Comparison of ENCODE assay signal across 25 cellular contexts in the genomic region with DNA sequence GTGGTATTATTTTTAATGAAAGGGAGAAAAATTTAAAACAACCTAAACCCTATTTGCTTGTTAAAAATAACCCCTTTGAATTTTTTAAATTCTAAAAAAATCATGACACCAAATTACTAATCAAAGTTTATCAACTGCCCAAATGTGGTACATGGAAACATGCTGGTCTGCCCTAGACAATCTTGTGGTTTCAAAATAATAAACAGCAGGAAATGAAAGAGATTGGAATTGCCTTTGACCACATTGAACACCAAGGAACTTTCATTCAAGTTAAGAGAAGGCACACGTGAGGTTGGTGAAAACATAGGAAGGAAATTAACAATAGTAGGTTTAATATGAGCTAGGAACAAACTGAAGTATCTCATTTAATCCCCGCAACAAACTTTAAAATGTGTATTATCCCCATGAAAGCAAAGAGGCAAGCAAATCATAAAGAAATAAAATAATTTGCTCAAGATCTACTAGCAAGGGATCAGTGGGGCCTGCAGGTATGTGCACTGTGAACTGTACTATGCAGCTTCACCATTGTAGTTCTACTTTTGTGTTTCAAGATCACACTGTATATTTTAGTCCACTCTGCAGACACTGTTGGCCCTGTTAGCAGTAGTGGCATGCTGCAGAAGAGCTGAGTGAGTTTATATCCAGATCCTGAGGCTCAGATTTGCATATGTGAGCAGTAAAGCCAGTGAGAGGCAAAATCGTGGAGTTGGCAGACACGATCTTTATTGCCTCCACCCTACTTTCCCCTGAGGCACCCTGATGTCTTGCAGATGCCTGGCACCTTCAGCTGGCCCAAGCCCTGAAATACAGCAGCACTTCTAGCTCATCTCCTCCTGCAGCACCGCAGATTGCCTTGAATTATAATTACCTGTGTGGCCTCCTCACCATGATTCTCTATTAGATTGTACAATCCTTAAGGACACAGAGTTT.
A peak's percentile ranks its signal among the peaks of the same experiment; 100 is the strongest.
DNase-seq lines count a peak whose midpoint lies in the region; ATAC-seq, FAIRE-seq and TF ChIP-seq lines count a peak whose summit lies in the region.
"Had no signal": no experiment of that assay in that cellular context is flagged by ENCODE, and none has a peak within 500 bp of the region (broad histone marks: within the 10 kb centered on the region; RNA-seq: fewer than 3 reads in every experiment).

No MANE protein-coding gene starts in this region.

- no peak overlapping the region for H3K4me3 Mint-ChIP-seq in astrocyte (ENCODE audit: unreplicated experiment)
- H3K4me3 Mint-ChIP-seq: activated CD8-positive, alpha-beta T cell treated with anti-CD3 and anti-CD28 coated beads for 36 hours; activated naive CD8-positive, alpha-beta T cell; neural progenitor cell had no signal

- H3K79me2 ChIP-seq in astrocyte (ENCODE audit: insufficient read depth, low read length), result no peaks in the 10 kb centered on the region

- peaks cover 7% of the 10 kb centered on the region for H3K4me1 Mint-ChIP-seq in astrocyte (ENCODE audit: low read depth, unreplicated experiment)
- H3K4me1 Mint-ChIP-seq: neural progenitor cell had no signal

- H3K27me3 Mint-ChIP-seq in astrocyte (ENCODE audit: low read depth, unreplicated experiment), result no peaks in the 10 kb centered on the region
- H3K27me3 Mint-ChIP-seq: activated CD8-positive, alpha-beta T cell treated with anti-CD3 and anti-CD28 coated beads for 36 hours had no signal

- DNase-seq in Right ventricle myocardium superior (no peak), right atrium auricular region (ENCODE audit: low spot score) (no peak), astrocyte (ENCODE audit: low read depth) (peak; percentile 56), left ventricle myocardium superior (no peak), SJCRH30 (no peak), SW480 (ENCODE audit: low spot score) (no peak)
- DNase-seq: activated CD8-positive, alpha-beta T cell treated with anti-CD3 and anti-CD28 coated beads for 36 hours; body of pancreas; DMS79 treated with DMSO at 0.1 percent for 48 hours; effector CD4-positive, alpha-beta T cell; gastrocnemius medialis; HCEC 1CT; hypothalamus; NCI-H1417 treated with DMSO at 0.1 percent for 48 hours; NK-92 treated with Interleukin-12 subunit alpha and Interleukin-12 subunit beta, amount 100 ng/mL, for 24 hours; sigmoid colon; stimulated activated CD8-positive, alpha-beta memory T cell treated with anti-CD3 and anti-CD28 coated beads, Interleukin-4, amount 100 ng/mL, for 48 hours; trophoblast cell had no signal

- FAIRE-seq in astrocyte (lab: Jason Lieb, UNC), result peak; percentile 39
- FAIRE-seq: TTC549 had no signal

- H2AFZ ChIP-seq in astrocyte (ENCODE audit: low read depth, low read length), result no peak overlapping the region
- H2AFZ ChIP-seq: neural progenitor cell had no signal

- H3K9ac ChIP-seq in astrocyte (ENCODE audit: low read length), result no peak overlapping the region
- H3K9ac ChIP-seq: neural progenitor cell had no signal

- no peak overlapping the region for H3K27ac Mint-ChIP-seq in astrocyte (ENCODE audit: unreplicated experiment)
- H3K27ac Mint-ChIP-seq: activated CD8-positive, alpha-beta T cell treated with anti-CD3 and anti-CD28 coated beads for 36 hours; activated naive CD8-positive, alpha-beta T cell; neural progenitor cell had no signal

- H3K36me3 ChIP-seq in right atrium auricular region, result no peaks in the 10 kb centered on the region
- no peaks in the 10 kb centered on the region for H3K36me3 ChIP-seq in astrocyte (ENCODE audit: insufficient read depth, low read length)
- H3K36me3 ChIP-seq in SJCRH30, result no peaks in the 10 kb centered on the region
- H3K36me3 ChIP-seq: gastrocnemius medialis, neural progenitor cell, sigmoid colon had no signal

- H3K9me3 Mint-ChIP-seq in astrocyte (ENCODE audit: unreplicated experiment), result peaks cover 2% of the 10 kb centered on the region
- H3K9me3 Mint-ChIP-seq: activated CD8-positive, alpha-beta T cell treated with anti-CD3 and anti-CD28 coated beads for 36 hours; neural progenitor cell had no signal

- H3K9me3 ChIP-seq in right atrium auricular region (no peaks in the 10 kb centered on the region), astrocyte (ENCODE audit: insufficient read depth, low read depth, low read length) (no peaks in the 10 kb centered on the region), SJCRH30 (replicated peaks) (no peaks in the 10 kb centered on the region)
- H3K9me3 ChIP-seq: body of pancreas, gastrocnemius medialis, sigmoid colon had no signal

- intact Hi-C loops in Right ventricle myocardium superior (cut with DNase I) (no loop called here), left ventricle myocardium superior (cut with micrococcal nuclease) (no loop called here)

- H3K4me1 ChIP-seq in right atrium auricular region, result peaks cover 0 to 20% of the 10 kb centered on the region in 2 donors
- H3K4me1 ChIP-seq in astrocyte (ENCODE audit: insufficient read depth, low read length), result no peaks in the 10 kb centered on the region
- H3K4me1 ChIP-seq in SJCRH30, result no peaks in the 10 kb centered on the region
- H3K4me1 ChIP-seq: body of pancreas, gastrocnemius medialis, neural progenitor cell had no signal

- no peak overlapping the region for H3K27ac ChIP-seq in right atrium auricular region
- H3K27ac ChIP-seq in astrocyte (ENCODE audit: low read depth, low read length), result no peak overlapping the region
- no peak overlapping the region for H3K27ac ChIP-seq in SJCRH30
- H3K27ac ChIP-seq: body of pancreas, gastrocnemius medialis, neural progenitor cell, sigmoid colon had no signal

- no peaks in the 10 kb centered on the region for H3K36me3 Mint-ChIP-seq in astrocyte (ENCODE audit: low read depth, unreplicated experiment)
- H3K36me3 Mint-ChIP-seq: activated naive CD8-positive, alpha-beta T cell; neural progenitor cell had no signal

- H3K27me3 ChIP-seq in right atrium auricular region, result no peaks in the 10 kb centered on the region
- no peaks in the 10 kb centered on the region for H3K27me3 ChIP-seq in astrocyte (ENCODE audit: insufficient read depth, low read length)
- H3K27me3 ChIP-seq in SJCRH30, result no peaks in the 10 kb centered on the region
- H3K27me3 ChIP-seq: body of pancreas, gastrocnemius medialis, neural progenitor cell, sigmoid colon had no signal

- no peak overlapping the region for H3K4me2 ChIP-seq in astrocyte (ENCODE audit: low read length)
- H3K4me2 ChIP-seq: neural progenitor cell had no signal

- H3K4me3 ChIP-seq in right atrium auricular region, result no peak overlapping the region
- H3K4me3 ChIP-seq in astrocyte (ENCODE audit: insufficient read depth, low read depth, low read length), result no peak overlapping the region
- H3K4me3 ChIP-seq in SJCRH30, result no peak overlapping the region
- H3K4me3 ChIP-seq: body of pancreas, gastrocnemius medialis, lung, neural progenitor cell, sigmoid colon had no signal

- no peak for TF ChIP-seq CTCF in right atrium auricular region (IDR thresholded peaks at IDR 0.05)
- TF ChIP-seq CTCF in astrocyte (IDR thresholded peaks at IDR 0.05; ENCODE audit: insufficient read depth, low read depth, low read length), result no peak

- H4K20me1 ChIP-seq in astrocyte (ENCODE audit: insufficient read depth, low read length), result no peaks in the 10 kb centered on the region

- ATAC-seq in Right ventricle myocardium superior (ENCODE audit: poor library complexity) (peak; percentile 63), left ventricle myocardium superior (peak; percentile 61), HG03565 (IDR thresholded peaks at IDR 0.05; ENCODE audit: unreplicated experiment) (no peak), GM19452 (IDR thresholded peaks at IDR 0.05; ENCODE audit: unreplicated experiment) (no peak)
- ATAC-seq: activated CD4-positive, CD25-positive, alpha-beta regulatory T cell treated with anti-CD3 and anti-CD28 coated beads, Interleukin-2, amount 50 U/mL, for 24 hours; activated CD8-positive, alpha-beta T cell treated with anti-CD3 and anti-CD28 coated beads for 36 hours; body of pancreas; gastrocnemius medialis had no signal

Comparison
In these comparisons a context has a peak if more than half of its experiments do, and no peak if none do; other contexts are left out.
1. ATAC-seq: peak in Right ventricle myocardium superior (single experiment) and left ventricle myocardium superior (single experiment); none in HG03565 (single experiment) and GM19452 (single experiment).